Comparison of ENCODE assay signal across 1 cellular context in genomic region chr15:92226020-92226612, GRCh38.
TF ChIP-seq lines count a peak whose summit lies in the region.

No MANE protein-coding gene starts in this region.

TF ChIP-seq in WTC11, 78 proteins besides CTCF, POLR2A, EP300 and RAD21 (continued from another document):
- TF ChIP-seq ZNF512 (CRISPR knock-in tag; IDR thresholded peaks at IDR 0.05; ENCODE audit: borderline replicate concordance) (no peak), ZNF532 (CRISPR knock-in tag; IDR thresholded peaks at IDR 0.05; ENCODE audit: borderline replicate concordance) (no peak), ZNF121 (CRISPR knock-in tag; IDR thresholded peaks at IDR 0.05) (no peak), USF2 (CRISPR knock-in tag; IDR thresholded peaks at IDR 0.05) (no peak), CREB1 (CRISPR knock-in tag; IDR thresholded peaks at IDR 0.05) (no peak), MXD4 (CRISPR knock-in tag; IDR thresholded peaks at IDR 0.05; ENCODE audit: borderline replicate concordance) (no peak)
